ENCODE assay signal across 1 cellular context in genomic region chr12:112153181-112153899, GRCh38.
A peak's percentile ranks its signal among the peaks of the same experiment; 100 is the strongest.
TF ChIP-seq lines count a peak whose summit lies in the region.

No MANE protein-coding gene starts in this region.

TF ChIP-seq in K562, 482 proteins besides CTCF, POLR2A, EP300 and RAD21:
- TF ChIP-seq VEZF1 (CRISPR knock-in tag; IDR thresholded peaks at IDR 0.05) (no peak), POLR2AphosphoS2 (IDR thresholded peaks at IDR 0.05; ENCODE audit: low read length) (0 out of 2 replicates have a peak, but pooled peaks have one; percentile 6)
